ENCODE assay signal across 14 cellular contexts in genomic region chr22:45227645-45228400, GRCh38. TPM values are rescaled to one million over a fixed set of nuclear protein-coding genes. Genes with fewer than 3 reads are reported as not detected.
DNase-seq lines count a peak whose midpoint lies in the region; ATAC-seq and TF ChIP-seq lines count a peak whose summit lies in the region.
"Had no signal": no experiment of that assay in that cellular context is flagged by ENCODE, and none has a peak within 500 bp of the region (broad histone marks: within the 10 kb centered on the region; RNA-seq: fewer than 3 reads in every experiment).

No MANE protein-coding gene starts in this region.

- H3K4me1 Mint-ChIP-seq in glutamatergic neuron (ENCODE audit: low read depth, unreplicated experiment), result peaks cover 42% of the 10 kb centered on the region
- peaks cover 42% of the 10 kb centered on the region for H3K4me1 Mint-ChIP-seq in neural crest cell
- no peaks in the 10 kb centered on the region for H3K4me1 Mint-ChIP-seq in activated T-helper 1 cell treated with anti-CD3 and anti-CD28 coated beads, Interleukin-12 subunit alpha, Interleukin-12 subunit beta, Interleukin-2, Interleukin-4 antibody, amounts not matched to agents 30 ng/mL and 10 ng/mL and 1 ng/mL, durations not matched to agents 14 hours and 24 hours and 36 hours (ENCODE audit: low read depth)

- H3K27ac Mint-ChIP-seq in glutamatergic neuron (ENCODE audit: unreplicated experiment) (peak overlapping the region; percentile 52), neural crest cell (ENCODE audit: unreplicated experiment) (no peak overlapping the region)
- H3K27ac Mint-ChIP-seq in activated T-helper 1 cell treated with anti-CD3 and anti-CD28 coated beads, Interleukin-12 subunit alpha, Interleukin-12 subunit beta, Interleukin-2, Interleukin-4 antibody, amounts not matched to agents 30 ng/mL and 10 ng/mL and 1 ng/mL, durations not matched to agents 14 hours and 24 hours and 36 hours, result no peak overlapping the region
- H3K27ac Mint-ChIP-seq: T-helper 1 cell treated with Interleukin-12 subunit alpha and Interleukin-12 subunit beta and Interleukin-4 antibody, amounts not matched to agents 30 μg/mL and 1 μg/mL, for 36 hours had no signal

- H3K4me1 ChIP-seq in right atrium auricular region, result peaks cover 0 to 19% of the 10 kb centered on the region in 2 donors

- H3K27ac ChIP-seq in right atrium auricular region, result no peak overlapping the region

- no peak overlapping the region for H3K4me3 Mint-ChIP-seq in glutamatergic neuron (ENCODE audit: unreplicated experiment)
- peak overlapping the region; percentile 17 for H3K4me3 Mint-ChIP-seq in neural crest cell
- H3K4me3 Mint-ChIP-seq in activated T-helper 1 cell treated with anti-CD3 and anti-CD28 coated beads, Interleukin-12 subunit alpha, Interleukin-12 subunit beta, Interleukin-2, Interleukin-4 antibody, amounts not matched to agents 30 ng/mL and 10 ng/mL and 1 ng/mL, durations not matched to agents 14 hours and 24 hours and 36 hours, result no peak overlapping the region
- H3K4me3 Mint-ChIP-seq: T-helper 1 cell treated with Interleukin-12 subunit alpha and Interleukin-12 subunit beta and Interleukin-4 antibody, amounts not matched to agents 30 μg/mL and 1 μg/mL, for 36 hours had no signal

- H3K4me3 ChIP-seq in right atrium auricular region, result no peak overlapping the region

- DNase-seq in Right ventricle myocardium superior (peak; percentile 73), right atrium auricular region (ENCODE audit: low spot score) (no peak), glutamatergic neuron (no peak), neural crest cell (ENCODE audit: low read depth, low spot score) (no peak)
- DNase-seq in activated naive CD4-positive, alpha-beta T cell treated with Interleukin-2 at 50 U/mL for 16 hours, result no peak
- DNase-seq in activated T-helper 1 cell treated with anti-CD3 and anti-CD28 coated beads, Interleukin-12 subunit alpha, Interleukin-12 subunit beta, Interleukin-2, Interleukin-4 antibody, amounts not matched to agents 30 ng/mL and 10 ng/mL and 1 ng/mL, durations not matched to agents 14 hours and 24 hours and 36 hours (ENCODE audit: low spot score), result no peak
- DNase-seq: activated CD4-positive, CD25-positive, alpha-beta regulatory T cell treated with anti-CD3 and anti-CD28 coated beads, Interleukin-2, amount 50 U/mL, for 72 hours; GF-D8; RPMI8226; stimulated activated CD4-positive, alpha-beta T cell treated with anti-CD3 and anti-CD28 coated beads, Interleukin-2, amount 100 ng/mL, for 48 hours had no signal

- H3K9me3 Mint-ChIP-seq in glutamatergic neuron (ENCODE audit: unreplicated experiment) (peaks cover 9% of the 10 kb centered on the region), neural crest cell (no peaks in the 10 kb centered on the region)
- H3K9me3 Mint-ChIP-seq in activated T-helper 1 cell treated with anti-CD3 and anti-CD28 coated beads, Interleukin-12 subunit alpha, Interleukin-12 subunit beta, Interleukin-2, Interleukin-4 antibody, amounts not matched to agents 30 ng/mL and 10 ng/mL and 1 ng/mL, durations not matched to agents 14 hours and 24 hours and 36 hours, result no peaks in the 10 kb centered on the region
- H3K9me3 Mint-ChIP-seq: T-helper 1 cell treated with Interleukin-12 subunit alpha and Interleukin-12 subunit beta and Interleukin-4 antibody, amounts not matched to agents 30 μg/mL and 1 μg/mL, for 36 hours had no signal

- peaks cover 12% of the 10 kb centered on the region for H3K27me3 Mint-ChIP-seq in glutamatergic neuron (ENCODE audit: unreplicated experiment)
- no peaks in the 10 kb centered on the region for H3K27me3 Mint-ChIP-seq in neural crest cell (ENCODE audit: low read depth)
- no peaks in the 10 kb centered on the region for H3K27me3 Mint-ChIP-seq in activated T-helper 1 cell treated with anti-CD3 and anti-CD28 coated beads, Interleukin-12 subunit alpha, Interleukin-12 subunit beta, Interleukin-2, Interleukin-4 antibody, amounts not matched to agents 30 ng/mL and 10 ng/mL and 1 ng/mL, durations not matched to agents 14 hours and 24 hours and 36 hours (ENCODE audit: insufficient read depth)

- H3K36me3 Mint-ChIP-seq in glutamatergic neuron (ENCODE audit: unreplicated experiment), result no peaks in the 10 kb centered on the region
- no peaks in the 10 kb centered on the region for H3K36me3 Mint-ChIP-seq in neural crest cell (ENCODE audit: low read depth)
- no peaks in the 10 kb centered on the region for H3K36me3 Mint-ChIP-seq in activated T-helper 1 cell treated with anti-CD3 and anti-CD28 coated beads, Interleukin-12 subunit alpha, Interleukin-12 subunit beta, Interleukin-2, Interleukin-4 antibody, amounts not matched to agents 30 ng/mL and 10 ng/mL and 1 ng/mL, durations not matched to agents 14 hours and 24 hours and 36 hours (ENCODE audit: low read depth)

- no peaks in the 10 kb centered on the region for H3K36me3 ChIP-seq in right atrium auricular region

- TF ChIP-seq CTCF in right atrium auricular region (IDR thresholded peaks at IDR 0.05) (no peak), glutamatergic neuron (IDR thresholded peaks at IDR 0.05; ENCODE audit: partially characterized antibody, unreplicated experiment) (no peak), neural crest cell (conservative IDR thresholded peaks at IDR 0.05) (no peak)

- H3K9me3 ChIP-seq in right atrium auricular region, result no peaks in the 10 kb centered on the region

- intact Hi-C loops in Right ventricle myocardium superior (cut with DNase I), result no loop called here
- intact Hi-C loops in activated T-helper 1 cell treated with anti-CD3 and anti-CD28 coated beads, Interleukin-12 subunit alpha, Interleukin-12 subunit beta, Interleukin-2, Interleukin-4 antibody, amounts not matched to agents 30 ng/mL and 10 ng/mL and 1 ng/mL, durations not matched to agents 14 hours and 24 hours and 36 hours (cut with micrococcal nuclease), result no loop called here

- no peaks in the 10 kb centered on the region for H3K27me3 ChIP-seq in right atrium auricular region

- peak; percentile 51 for ATAC-seq in Right ventricle myocardium superior (ENCODE audit: poor library complexity)
- ATAC-seq in HG03342 (IDR thresholded peaks at IDR 0.05; ENCODE audit: unreplicated experiment), result no peak
- ATAC-seq in HG03457 (IDR thresholded peaks at IDR 0.05; ENCODE audit: unreplicated experiment), result no peak

RNA-seq across cellular contexts. Expression of gene KIAA0930, which starts 12.9 kb away (rescaled TPM):
- total RNA-seq in Right ventricle myocardium superior, result 18.6 TPM
- 10 to 100 TPM; 13.0 to 20.4 TPM for total RNA-seq in right atrium auricular region
- 170 TPM for total RNA-seq in glutamatergic neuron (ENCODE audit: unreplicated experiment)
- total RNA-seq in neural crest cell, result 56.9 and 60.2 TPM in 2 replicates
- total RNA-seq in activated T-helper 1 cell treated with anti-CD3 and anti-CD28 coated beads, Interleukin-12 subunit alpha, Interleukin-12 subunit beta, Interleukin-2, Interleukin-4 antibody, amounts not matched to agents 30 ng/mL and 10 ng/mL and 1 ng/mL, durations not matched to agents 14 hours and 24 hours and 36 hours, result 45.5 and 48.7 TPM in 2 replicates

RNA-seq across cellular contexts. Expression of gene UPK3A, which starts 56.9 kb away (rescaled TPM):
- total RNA-seq in Right ventricle myocardium superior, result 0.65 TPM
- total RNA-seq in right atrium auricular region, result not detected
- not detected for total RNA-seq in glutamatergic neuron (ENCODE audit: unreplicated experiment)
- total RNA-seq in neural crest cell, result not detected in 2 replicates
- not detected in 2 replicates for total RNA-seq in activated T-helper 1 cell treated with anti-CD3 and anti-CD28 coated beads, Interleukin-12 subunit alpha, Interleukin-12 subunit beta, Interleukin-2, Interleukin-4 antibody, amounts not matched to agents 30 ng/mL and 10 ng/mL and 1 ng/mL, durations not matched to agents 14 hours and 24 hours and 36 hours
- total RNA-seq: LHCN-M2 had no signal
